ENCODE assay signal across 1 cellular context in the genomic region with DNA sequence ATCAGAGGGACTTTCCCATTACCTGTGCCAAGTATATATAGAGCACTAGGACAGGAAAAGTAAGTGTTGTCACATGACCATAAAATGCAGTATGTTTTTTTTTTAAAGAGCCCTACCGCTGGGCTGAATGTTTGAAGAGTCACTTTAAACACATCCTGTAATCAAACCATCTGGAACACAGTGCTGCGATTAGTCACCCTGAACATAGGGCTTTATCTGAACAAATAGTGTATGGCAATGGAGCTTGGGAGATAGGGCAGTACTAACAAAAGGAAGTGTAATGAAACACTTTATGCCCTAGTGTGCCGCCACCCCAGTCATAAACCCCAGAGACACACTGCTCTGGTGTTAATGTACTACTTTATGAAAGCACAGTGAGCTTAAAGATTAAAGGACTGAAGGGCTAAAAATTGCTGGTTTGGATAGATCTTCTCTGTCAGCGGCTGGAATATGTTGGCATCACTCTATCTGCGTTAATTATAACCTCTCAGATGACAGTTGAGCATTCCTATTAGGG.
TF ChIP-seq lines count a peak whose summit lies in the region.

No MANE protein-coding gene starts in this region.

TF ChIP-seq in HepG2, 621 proteins besides CTCF, POLR2A, EP300 and RAD21 (continued from another document and continues in another):
- TF ChIP-seq, protein P1, sequence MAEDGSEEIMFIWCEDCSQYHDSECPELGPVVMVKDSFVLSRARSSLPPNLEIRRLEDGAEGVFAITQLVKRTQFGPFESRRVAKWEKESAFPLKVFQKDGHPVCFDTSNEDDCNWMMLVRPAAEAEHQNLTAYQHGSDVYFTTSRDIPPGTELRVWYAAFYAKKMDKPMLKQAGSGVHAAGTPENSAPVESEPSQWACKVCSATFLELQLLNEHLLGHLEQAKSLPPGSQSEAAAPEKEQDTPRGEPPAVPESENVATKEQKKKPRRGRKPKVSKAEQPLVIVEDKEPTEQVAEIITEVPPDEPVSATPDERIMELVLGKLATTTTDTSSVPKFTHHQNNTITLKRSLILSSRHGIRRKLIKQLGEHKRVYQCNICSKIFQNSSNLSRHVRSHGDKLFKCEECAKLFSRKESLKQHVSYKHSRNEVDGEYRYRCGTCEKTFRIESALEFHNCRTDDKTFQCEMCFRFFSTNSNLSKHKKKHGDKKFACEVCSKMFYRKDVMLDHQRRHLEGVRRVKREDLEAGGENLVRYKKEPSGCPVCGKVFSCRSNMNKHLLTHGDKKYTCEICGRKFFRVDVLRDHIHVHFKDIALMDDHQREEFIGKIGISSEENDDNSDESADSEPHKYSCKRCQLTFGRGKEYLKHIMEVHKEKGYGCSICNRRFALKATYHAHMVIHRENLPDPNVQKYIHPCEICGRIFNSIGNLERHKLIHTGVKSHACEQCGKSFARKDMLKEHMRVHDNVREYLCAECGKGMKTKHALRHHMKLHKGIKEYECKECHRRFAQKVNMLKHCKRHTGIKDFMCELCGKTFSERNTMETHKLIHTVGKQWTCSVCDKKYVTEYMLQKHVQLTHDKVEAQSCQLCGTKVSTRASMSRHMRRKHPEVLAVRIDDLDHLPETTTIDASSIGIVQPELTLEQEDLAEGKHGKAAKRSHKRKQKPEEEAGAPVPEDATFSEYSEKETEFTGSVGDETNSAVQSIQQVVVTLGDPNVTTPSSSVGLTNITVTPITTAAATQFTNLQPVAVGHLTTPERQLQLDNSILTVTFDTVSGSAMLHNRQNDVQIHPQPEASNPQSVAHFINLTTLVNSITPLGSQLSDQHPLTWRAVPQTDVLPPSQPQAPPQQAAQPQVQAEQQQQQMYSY (CRISPR knock-in tag; IDR thresholded peaks at IDR 0.05), result no peak
- TF ChIP-seq HOXA3 (CRISPR knock-in tag; IDR thresholded peaks at IDR 0.05) (no peak; the same call in 1 of the 2 replicates), ZNF781 (CRISPR knock-in tag; IDR thresholded peaks at IDR 0.05; ENCODE audit: borderline replicate concordance, not compliant biosample characterization) (no peak), ZNF329 (CRISPR knock-in tag; IDR thresholded peaks at IDR 0.05; ENCODE audit: low read depth) (no peak), ZNF816 (CRISPR knock-in tag; IDR thresholded peaks at IDR 0.05; ENCODE audit: borderline replicate concordance) (peak; percentile 79; the same call in 1 of the 2 replicates), EZH2 (conservative IDR thresholded peaks at IDR 0.05; ENCODE audit: low read depth, low read length) (no peak), GABPA (IDR thresholded peaks at IDR 0.05; ENCODE audit: low read depth, low read length) (no peak), GABPA (CRISPR knock-in tag; IDR thresholded peaks at IDR 0.05; ENCODE audit: low read depth) (no peak), JUN (CRISPR knock-in tag; IDR thresholded peaks at IDR 0.05) (no peak), ISL2 (CRISPR knock-in tag; IDR thresholded peaks at IDR 0.05) (peak; percentile 73), RXRA (CRISPR knock-in tag; IDR thresholded peaks at IDR 0.05) (no peak), ZKSCAN5 (CRISPR knock-in tag; IDR thresholded peaks at IDR 0.05) (no peak)
- TF ChIP-seq, protein P2, sequence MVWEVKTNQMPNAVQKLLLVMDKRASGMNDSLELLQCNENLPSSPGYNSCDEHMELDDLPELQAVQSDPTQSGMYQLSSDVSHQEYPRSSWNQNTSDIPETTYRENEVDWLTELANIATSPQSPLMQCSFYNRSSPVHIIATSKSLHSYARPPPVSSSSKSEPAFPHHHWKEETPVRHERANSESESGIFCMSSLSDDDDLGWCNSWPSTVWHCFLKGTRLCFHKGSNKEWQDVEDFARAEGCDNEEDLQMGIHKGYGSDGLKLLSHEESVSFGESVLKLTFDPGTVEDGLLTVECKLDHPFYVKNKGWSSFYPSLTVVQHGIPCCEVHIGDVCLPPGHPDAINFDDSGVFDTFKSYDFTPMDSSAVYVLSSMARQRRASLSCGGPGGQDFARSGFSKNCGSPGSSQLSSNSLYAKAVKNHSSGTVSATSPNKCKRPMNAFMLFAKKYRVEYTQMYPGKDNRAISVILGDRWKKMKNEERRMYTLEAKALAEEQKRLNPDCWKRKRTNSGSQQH (CRISPR knock-in tag; IDR thresholded peaks at IDR 0.05; ENCODE audit: low read depth), result no peak
- TF ChIP-seq, protein P3, sequence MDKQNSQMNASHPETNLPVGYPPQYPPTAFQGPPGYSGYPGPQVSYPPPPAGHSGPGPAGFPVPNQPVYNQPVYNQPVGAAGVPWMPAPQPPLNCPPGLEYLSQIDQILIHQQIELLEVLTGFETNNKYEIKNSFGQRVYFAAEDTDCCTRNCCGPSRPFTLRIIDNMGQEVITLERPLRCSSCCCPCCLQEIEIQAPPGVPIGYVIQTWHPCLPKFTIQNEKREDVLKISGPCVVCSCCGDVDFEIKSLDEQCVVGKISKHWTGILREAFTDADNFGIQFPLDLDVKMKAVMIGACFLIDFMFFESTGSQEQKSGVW (CRISPR knock-in tag; IDR thresholded peaks at IDR 0.05; ENCODE audit: borderline replicate concordance), result no peak
- TF ChIP-seq, protein P4, sequence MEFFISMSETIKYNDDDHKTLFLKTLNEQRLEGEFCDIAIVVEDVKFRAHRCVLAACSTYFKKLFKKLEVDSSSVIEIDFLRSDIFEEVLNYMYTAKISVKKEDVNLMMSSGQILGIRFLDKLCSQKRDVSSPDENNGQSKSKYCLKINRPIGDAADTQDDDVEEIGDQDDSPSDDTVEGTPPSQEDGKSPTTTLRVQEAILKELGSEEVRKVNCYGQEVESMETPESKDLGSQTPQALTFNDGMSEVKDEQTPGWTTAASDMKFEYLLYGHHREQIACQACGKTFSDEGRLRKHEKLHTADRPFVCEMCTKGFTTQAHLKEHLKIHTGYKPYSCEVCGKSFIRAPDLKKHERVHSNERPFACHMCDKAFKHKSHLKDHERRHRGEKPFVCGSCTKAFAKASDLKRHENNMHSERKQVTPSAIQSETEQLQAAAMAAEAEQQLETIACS (CRISPR knock-in tag; IDR thresholded peaks at IDR 0.05), result no peak
- TF ChIP-seq, protein P5, sequence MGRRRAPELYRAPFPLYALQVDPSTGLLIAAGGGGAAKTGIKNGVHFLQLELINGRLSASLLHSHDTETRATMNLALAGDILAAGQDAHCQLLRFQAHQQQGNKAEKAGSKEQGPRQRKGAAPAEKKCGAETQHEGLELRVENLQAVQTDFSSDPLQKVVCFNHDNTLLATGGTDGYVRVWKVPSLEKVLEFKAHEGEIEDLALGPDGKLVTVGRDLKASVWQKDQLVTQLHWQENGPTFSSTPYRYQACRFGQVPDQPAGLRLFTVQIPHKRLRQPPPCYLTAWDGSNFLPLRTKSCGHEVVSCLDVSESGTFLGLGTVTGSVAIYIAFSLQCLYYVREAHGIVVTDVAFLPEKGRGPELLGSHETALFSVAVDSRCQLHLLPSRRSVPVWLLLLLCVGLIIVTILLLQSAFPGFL (CRISPR knock-in tag; IDR thresholded peaks at IDR 0.05), result no peak
- TF ChIP-seq, protein P6, sequence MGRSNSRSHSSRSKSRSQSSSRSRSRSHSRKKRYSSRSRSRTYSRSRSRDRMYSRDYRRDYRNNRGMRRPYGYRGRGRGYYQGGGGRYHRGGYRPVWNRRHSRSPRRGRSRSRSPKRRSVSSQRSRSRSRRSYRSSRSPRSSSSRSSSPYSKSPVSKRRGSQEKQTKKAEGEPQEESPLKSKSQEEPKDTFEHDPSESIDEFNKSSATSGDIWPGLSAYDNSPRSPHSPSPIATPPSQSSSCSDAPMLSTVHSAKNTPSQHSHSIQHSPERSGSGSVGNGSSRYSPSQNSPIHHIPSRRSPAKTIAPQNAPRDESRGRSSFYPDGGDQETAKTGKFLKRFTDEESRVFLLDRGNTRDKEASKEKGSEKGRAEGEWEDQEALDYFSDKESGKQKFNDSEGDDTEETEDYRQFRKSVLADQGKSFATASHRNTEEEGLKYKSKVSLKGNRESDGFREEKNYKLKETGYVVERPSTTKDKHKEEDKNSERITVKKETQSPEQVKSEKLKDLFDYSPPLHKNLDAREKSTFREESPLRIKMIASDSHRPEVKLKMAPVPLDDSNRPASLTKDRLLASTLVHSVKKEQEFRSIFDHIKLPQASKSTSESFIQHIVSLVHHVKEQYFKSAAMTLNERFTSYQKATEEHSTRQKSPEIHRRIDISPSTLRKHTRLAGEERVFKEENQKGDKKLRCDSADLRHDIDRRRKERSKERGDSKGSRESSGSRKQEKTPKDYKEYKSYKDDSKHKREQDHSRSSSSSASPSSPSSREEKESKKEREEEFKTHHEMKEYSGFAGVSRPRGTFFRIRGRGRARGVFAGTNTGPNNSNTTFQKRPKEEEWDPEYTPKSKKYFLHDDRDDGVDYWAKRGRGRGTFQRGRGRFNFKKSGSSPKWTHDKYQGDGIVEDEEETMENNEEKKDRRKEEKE (IDR thresholded peaks at IDR 0.05), result no peak
- TF ChIP-seq, protein P7, sequence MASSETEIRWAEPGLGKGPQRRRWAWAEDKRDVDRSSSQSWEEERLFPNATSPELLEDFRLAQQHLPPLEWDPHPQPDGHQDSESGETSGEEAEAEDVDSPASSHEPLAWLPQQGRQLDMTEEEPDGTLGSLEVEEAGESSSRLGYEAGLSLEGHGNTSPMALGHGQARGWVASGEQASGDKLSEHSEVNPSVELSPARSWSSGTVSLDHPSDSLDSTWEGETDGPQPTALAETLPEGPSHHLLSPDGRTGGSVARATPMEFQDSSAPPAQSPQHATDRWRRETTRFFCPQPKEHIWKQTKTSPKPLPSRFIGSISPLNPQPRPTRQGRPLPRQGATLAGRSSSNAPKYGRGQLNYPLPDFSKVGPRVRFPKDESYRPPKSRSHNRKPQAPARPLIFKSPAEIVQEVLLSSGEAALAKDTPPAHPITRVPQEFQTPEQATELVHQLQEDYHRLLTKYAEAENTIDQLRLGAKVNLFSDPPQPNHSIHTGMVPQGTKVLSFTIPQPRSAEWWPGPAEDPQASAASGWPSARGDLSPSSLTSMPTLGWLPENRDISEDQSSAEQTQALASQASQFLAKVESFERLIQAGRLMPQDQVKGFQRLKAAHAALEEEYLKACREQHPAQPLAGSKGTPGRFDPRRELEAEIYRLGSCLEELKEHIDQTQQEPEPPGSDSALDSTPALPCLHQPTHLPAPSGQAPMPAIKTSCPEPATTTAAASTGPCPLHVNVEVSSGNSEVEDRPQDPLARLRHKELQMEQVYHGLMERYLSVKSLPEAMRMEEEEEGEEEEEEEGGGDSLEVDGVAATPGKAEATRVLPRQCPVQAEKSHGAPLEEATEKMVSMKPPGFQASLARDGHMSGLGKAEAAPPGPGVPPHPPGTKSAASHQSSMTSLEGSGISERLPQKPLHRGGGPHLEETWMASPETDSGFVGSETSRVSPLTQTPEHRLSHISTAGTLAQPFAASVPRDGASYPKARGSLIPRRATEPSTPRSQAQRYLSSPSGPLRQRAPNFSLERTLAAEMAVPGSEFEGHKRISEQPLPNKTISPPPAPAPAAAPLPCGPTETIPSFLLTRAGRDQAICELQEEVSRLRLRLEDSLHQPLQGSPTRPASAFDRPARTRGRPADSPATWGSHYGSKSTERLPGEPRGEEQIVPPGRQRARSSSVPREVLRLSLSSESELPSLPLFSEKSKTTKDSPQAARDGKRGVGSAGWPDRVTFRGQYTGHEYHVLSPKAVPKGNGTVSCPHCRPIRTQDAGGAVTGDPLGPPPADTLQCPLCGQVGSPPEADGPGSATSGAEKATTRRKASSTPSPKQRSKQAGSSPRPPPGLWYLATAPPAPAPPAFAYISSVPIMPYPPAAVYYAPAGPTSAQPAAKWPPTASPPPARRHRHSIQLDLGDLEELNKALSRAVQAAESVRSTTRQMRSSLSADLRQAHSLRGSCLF (CRISPR knock-in tag; IDR thresholded peaks at IDR 0.05; ENCODE audit: borderline replicate concordance), result no peak
- TF ChIP-seq, protein P8, sequence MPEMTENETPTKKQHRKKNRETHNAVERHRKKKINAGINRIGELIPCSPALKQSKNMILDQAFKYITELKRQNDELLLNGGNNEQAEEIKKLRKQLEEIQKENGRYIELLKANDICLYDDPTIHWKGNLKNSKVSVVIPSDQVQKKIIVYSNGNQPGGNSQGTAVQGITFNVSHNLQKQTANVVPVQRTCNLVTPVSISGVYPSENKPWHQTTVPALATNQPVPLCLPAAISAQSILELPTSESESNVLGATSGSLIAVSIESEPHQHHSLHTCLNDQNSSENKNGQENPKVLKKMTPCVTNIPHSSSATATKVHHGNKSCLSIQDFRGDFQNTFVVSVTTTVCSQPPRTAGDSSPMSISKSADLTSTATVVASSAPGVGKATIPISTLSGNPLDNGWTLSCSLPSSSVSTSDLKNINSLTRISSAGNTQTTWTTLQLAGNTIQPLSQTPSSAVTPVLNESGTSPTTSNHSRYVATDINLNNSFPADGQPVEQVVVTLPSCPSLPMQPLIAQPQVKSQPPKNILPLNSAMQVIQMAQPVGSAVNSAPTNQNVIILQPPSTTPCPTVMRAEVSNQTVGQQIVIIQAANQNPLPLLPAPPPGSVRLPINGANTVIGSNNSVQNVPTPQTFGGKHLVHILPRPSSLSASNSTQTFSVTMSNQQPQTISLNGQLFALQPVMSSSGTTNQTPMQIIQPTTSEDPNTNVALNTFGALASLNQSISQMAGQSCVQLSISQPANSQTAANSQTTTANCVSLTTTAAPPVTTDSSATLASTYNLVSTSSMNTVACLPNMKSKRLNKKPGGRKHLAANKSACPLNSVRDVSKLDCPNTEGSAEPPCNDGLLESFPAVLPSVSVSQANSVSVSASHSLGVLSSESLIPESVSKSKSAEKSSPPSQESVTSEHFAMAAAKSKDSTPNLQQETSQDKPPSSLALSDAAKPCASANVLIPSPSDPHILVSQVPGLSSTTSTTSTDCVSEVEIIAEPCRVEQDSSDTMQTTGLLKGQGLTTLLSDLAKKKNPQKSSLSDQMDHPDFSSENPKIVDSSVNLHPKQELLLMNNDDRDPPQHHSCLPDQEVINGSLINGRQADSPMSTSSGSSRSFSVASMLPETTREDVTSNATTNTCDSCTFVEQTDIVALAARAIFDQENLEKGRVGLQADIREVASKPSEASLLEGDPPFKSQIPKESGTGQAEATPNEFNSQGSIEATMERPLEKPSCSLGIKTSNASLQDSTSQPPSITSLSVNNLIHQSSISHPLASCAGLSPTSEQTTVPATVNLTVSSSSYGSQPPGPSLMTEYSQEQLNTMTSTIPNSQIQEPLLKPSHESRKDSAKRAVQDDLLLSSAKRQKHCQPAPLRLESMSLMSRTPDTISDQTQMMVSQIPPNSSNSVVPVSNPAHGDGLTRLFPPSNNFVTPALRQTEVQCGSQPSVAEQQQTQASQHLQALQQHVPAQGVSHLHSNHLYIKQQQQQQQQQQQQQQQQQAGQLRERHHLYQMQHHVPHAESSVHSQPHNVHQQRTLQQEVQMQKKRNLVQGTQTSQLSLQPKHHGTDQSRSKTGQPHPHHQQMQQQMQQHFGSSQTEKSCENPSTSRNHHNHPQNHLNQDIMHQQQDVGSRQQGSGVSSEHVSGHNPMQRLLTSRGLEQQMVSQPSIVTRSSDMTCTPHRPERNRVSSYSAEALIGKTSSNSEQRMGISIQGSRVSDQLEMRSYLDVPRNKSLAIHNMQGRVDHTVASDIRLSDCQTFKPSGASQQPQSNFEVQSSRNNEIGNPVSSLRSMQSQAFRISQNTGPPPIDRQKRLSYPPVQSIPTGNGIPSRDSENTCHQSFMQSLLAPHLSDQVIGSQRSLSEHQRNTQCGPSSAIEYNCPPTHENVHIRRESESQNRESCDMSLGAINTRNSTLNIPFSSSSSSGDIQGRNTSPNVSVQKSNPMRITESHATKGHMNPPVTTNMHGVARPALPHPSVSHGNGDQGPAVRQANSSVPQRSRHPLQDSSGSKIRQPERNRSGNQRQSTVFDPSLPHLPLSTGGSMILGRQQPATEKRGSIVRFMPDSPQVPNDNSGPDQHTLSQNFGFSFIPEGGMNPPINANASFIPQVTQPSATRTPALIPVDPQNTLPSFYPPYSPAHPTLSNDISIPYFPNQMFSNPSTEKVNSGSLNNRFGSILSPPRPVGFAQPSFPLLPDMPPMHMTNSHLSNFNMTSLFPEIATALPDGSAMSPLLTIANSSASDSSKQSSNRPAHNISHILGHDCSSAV (CRISPR knock-in tag; IDR thresholded peaks at IDR 0.05; ENCODE audit: borderline replicate concordance), result no peak
